Comparison of ENCODE assay signal across 1 cellular context in the genomic region with DNA sequence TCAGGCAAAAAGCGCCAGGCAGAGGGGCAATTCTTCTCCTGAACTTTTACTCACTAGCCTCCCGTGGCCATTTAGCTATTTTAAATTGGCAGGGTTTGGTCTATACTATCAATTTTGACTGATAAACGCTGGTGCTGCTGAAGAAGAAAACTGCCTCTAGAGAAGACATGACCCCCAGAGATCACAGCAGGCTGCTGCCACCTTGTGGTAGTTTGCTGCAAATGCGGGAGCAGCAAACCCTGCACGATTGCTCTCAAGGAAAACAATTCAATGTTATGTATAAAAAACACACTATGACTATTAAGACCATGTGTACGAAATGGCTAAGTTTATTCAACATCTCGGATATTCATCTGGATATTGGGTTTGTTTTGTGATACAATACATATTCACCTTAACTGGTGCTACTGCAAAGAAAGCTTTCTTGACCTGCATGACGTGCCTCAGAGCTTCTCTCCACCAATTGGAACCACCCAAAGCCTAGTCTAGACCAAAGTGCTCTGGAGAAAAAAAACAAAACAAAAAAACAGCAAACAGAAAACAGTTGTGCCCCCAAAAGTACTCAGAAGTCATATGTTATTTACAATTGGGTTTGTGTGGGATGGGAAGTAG.
A peak's percentile ranks its signal among the peaks of the same experiment; 100 is the strongest.
TF ChIP-seq lines count a peak whose summit lies in the region.

No MANE protein-coding gene starts in this region.

TF ChIP-seq in K562, 482 proteins besides CTCF, POLR2A, EP300 and RAD21 (continued from another document):
- 0 out of 2 replicates have a peak, but pooled peaks have one; percentile 35 for TF ChIP-seq XRCC5 (IDR thresholded peaks at IDR 0.05; ENCODE audit: low read depth, low read length)
- TF ChIP-seq KLF16 (IDR thresholded peaks at IDR 0.05), result peak; percentile 53
- TF ChIP-seq SAFB2 (IDR thresholded peaks at IDR 0.05; ENCODE audit: borderline replicate concordance, low read depth, low read length, severe bottlenecking), result no peak
- peak; percentile 23; the same call in 1 of the 2 replicates for TF ChIP-seq POLR2H (tag; IDR thresholded peaks at IDR 0.05; ENCODE audit: low read depth)
- no peak for TF ChIP-seq WHSC1 (IDR thresholded peaks at IDR 0.05; ENCODE audit: low read length)
- no peak for TF ChIP-seq KAT2B (IDR thresholded peaks at IDR 0.05; ENCODE audit: low read depth, low read length)
- TF ChIP-seq, protein P1, sequence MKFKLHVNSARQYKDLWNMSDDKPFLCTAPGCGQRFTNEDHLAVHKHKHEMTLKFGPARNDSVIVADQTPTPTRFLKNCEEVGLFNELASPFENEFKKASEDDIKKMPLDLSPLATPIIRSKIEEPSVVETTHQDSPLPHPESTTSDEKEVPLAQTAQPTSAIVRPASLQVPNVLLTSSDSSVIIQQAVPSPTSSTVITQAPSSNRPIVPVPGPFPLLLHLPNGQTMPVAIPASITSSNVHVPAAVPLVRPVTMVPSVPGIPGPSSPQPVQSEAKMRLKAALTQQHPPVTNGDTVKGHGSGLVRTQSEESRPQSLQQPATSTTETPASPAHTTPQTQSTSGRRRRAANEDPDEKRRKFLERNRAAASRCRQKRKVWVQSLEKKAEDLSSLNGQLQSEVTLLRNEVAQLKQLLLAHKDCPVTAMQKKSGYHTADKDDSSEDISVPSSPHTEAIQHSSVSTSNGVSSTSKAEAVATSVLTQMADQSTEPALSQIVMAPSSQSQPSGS (CRISPR knock-in tag; IDR thresholded peaks at IDR 0.05), result no peak
- TF ChIP-seq SMC3 (conservative IDR thresholded peaks at IDR 0.05; ENCODE audit: insufficient read depth, low read depth, low read length), result peak; percentile 73
- TF ChIP-seq, protein P2, sequence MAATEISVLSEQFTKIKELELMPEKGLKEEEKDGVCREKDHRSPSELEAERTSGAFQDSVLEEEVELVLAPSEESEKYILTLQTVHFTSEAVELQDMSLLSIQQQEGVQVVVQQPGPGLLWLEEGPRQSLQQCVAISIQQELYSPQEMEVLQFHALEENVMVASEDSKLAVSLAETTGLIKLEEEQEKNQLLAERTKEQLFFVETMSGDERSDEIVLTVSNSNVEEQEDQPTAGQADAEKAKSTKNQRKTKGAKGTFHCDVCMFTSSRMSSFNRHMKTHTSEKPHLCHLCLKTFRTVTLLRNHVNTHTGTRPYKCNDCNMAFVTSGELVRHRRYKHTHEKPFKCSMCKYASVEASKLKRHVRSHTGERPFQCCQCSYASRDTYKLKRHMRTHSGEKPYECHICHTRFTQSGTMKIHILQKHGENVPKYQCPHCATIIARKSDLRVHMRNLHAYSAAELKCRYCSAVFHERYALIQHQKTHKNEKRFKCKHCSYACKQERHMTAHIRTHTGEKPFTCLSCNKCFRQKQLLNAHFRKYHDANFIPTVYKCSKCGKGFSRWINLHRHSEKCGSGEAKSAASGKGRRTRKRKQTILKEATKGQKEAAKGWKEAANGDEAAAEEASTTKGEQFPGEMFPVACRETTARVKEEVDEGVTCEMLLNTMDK (IDR thresholded peaks at IDR 0.05; ENCODE audit: borderline replicate concordance, insufficient read depth, low read depth, low read length, poor library complexity, severe bottlenecking), result peak; percentile 85
- TF ChIP-seq, protein P3, sequence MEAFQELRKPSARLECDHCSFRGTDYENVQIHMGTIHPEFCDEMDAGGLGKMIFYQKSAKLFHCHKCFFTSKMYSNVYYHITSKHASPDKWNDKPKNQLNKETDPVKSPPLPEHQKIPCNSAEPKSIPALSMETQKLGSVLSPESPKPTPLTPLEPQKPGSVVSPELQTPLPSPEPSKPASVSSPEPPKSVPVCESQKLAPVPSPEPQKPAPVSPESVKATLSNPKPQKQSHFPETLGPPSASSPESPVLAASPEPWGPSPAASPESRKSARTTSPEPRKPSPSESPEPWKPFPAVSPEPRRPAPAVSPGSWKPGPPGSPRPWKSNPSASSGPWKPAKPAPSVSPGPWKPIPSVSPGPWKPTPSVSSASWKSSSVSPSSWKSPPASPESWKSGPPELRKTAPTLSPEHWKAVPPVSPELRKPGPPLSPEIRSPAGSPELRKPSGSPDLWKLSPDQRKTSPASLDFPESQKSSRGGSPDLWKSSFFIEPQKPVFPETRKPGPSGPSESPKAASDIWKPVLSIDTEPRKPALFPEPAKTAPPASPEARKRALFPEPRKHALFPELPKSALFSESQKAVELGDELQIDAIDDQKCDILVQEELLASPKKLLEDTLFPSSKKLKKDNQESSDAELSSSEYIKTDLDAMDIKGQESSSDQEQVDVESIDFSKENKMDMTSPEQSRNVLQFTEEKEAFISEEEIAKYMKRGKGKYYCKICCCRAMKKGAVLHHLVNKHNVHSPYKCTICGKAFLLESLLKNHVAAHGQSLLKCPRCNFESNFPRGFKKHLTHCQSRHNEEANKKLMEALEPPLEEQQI (IDR thresholded peaks at IDR 0.05), result no peak
- no peak for TF ChIP-seq ZNF174 (CRISPR knock-in tag; IDR thresholded peaks at IDR 0.05)
- no peak for TF ChIP-seq CBX2 (IDR thresholded peaks at IDR 0.05; ENCODE audit: insufficient read depth, low read length, poor library complexity, severe bottlenecking)
- TF ChIP-seq THRAP3 (IDR thresholded peaks at IDR 0.05; ENCODE audit: borderline replicate concordance), result no peak
- peak in 1 of 2 experiments; percentile 60; a peak in 1 of 4 replicates for TF ChIP-seq MAZ (CRISPR knock-in tag; conservative IDR thresholded peaks at IDR 0.05 in 1 of 2, IDR thresholded peaks at IDR 0.05 in 1 of 2)
- no peak for TF ChIP-seq RFX5 (IDR thresholded peaks at IDR 0.05; ENCODE audit: low read depth, low read length)
